20 cellular contexts compared by ENCODE assay signal in genomic region chr2:42167458-42167857, GRCh38. TPM values are rescaled to one million over a fixed set of nuclear protein-coding genes. Genes with fewer than 3 reads are reported as not detected.
DNase-seq lines count a peak whose midpoint lies in the region; ATAC-seq and TF ChIP-seq lines count a peak whose summit lies in the region.
"Had no signal": no experiment of that assay in that cellular context is flagged by ENCODE, and none has a peak within 500 bp of the region (broad histone marks: within the 10 kb centered on the region; RNA-seq: fewer than 3 reads in every experiment).

No MANE protein-coding gene starts in this region.

- H3K27ac ChIP-seq in mammary epithelial cell (ENCODE audit: insufficient read depth, low read depth, low read length) = no peak overlapping the region
- no peak overlapping the region for H3K27ac ChIP-seq in PC-3 (ENCODE audit: low read length)
- H3K27ac ChIP-seq in smooth muscle cell (ENCODE audit: low read depth) = no peak overlapping the region
- H3K27ac ChIP-seq: C4-2B had no signal

- H4K20me1 ChIP-seq in mammary epithelial cell (ENCODE audit: insufficient read depth, low read length) (no peaks in the 10 kb centered on the region), PC-3 (ENCODE audit: low read length) (peaks cover 6% of the 10 kb centered on the region; the same call in 1 of the 2 replicates), smooth muscle cell (ENCODE audit: low read depth) (peaks cover 22% of the 10 kb centered on the region)

- H3K9ac ChIP-seq in mammary epithelial cell (ENCODE audit: insufficient read depth, low read length) (no peak overlapping the region), PC-3 (ENCODE audit: low read length) (no peak overlapping the region), smooth muscle cell (ENCODE audit: low read depth) (no peak overlapping the region)

- no peaks in the 10 kb centered on the region for H3K36me3 Mint-ChIP-seq in MCF 10A (ENCODE audit: insufficient read depth, unreplicated experiment)

- H3K4me2 ChIP-seq in mammary epithelial cell (ENCODE audit: insufficient read depth, low read depth, low read length) (no peak overlapping the region), PC-3 (ENCODE audit: low read length) (no peak overlapping the region), smooth muscle cell (no peak overlapping the region)

- POLR2A ChIA-PET in MCF 10A (lab: Yijun Ruan, JAX) = interaction anchor here (0.6 to 1.1 kb wide), 4 partner anchors 10 to 308 kb away, joined by 3 read pairs; no protein-coding TSS in a partner anchor
- POLR2A ChIA-PET in PC-3 (lab: Charles Lee; ENCODE audit: unreplicated experiment) = no interaction called here

- no peak for ATAC-seq in PC-3
- no peak for ATAC-seq in GM19324 (IDR thresholded peaks at IDR 0.05; ENCODE audit: low FRiP score, unreplicated experiment)
- ATAC-seq: heart right ventricle had no signal

- in situ Hi-C loops in mammary epithelial cell (cut with MboI; ENCODE audit: low sequenced_read_pairs in 2 of 2) = no loop called here

- H3K36me3 ChIP-seq in mammary epithelial cell (ENCODE audit: insufficient read depth, low read length) (no peaks in the 10 kb centered on the region), PC-3 (ENCODE audit: low read depth, low read length) (no peaks in the 10 kb centered on the region), smooth muscle cell (ENCODE audit: low read depth) (no peaks in the 10 kb centered on the region)
- H3K36me3 ChIP-seq: heart right ventricle had no signal

- H3K4me3 Mint-ChIP-seq in MCF 10A (ENCODE audit: unreplicated experiment) = no peak overlapping the region
- H3K4me3 Mint-ChIP-seq: activated CD4-positive, alpha-beta memory T cell treated with anti-CD3 and anti-CD28 coated beads, Interleukin-2, amount 10 ng/mL, durations not matched to agents 7 days and 5 days had no signal

- H3K79me2 ChIP-seq in mammary epithelial cell (ENCODE audit: insufficient read depth, low read length) = peaks cover 31% of the 10 kb centered on the region
- H3K79me2 ChIP-seq in PC-3 (ENCODE audit: low read length) = peaks cover 31% of the 10 kb centered on the region
- peaks cover 27% of the 10 kb centered on the region for H3K79me2 ChIP-seq in smooth muscle cell (ENCODE audit: low read depth)

- TF ChIP-seq CTCF in mammary epithelial cell (conservative IDR thresholded peaks at IDR 0.05 in 1 of 2, IDR thresholded peaks at IDR 0.05 in 1 of 2; ENCODE audit: extremely low read depth in 1 of 2, insufficient read depth in 1 of 2, low read depth in 1 of 2, low read length in 2 of 2) (no peak), MCF 10A (IDR thresholded peaks at IDR 0.05; ENCODE audit: unreplicated experiment) (no peak), PC-3 (conservative IDR thresholded peaks at IDR 0.05; ENCODE audit: low read depth, low read length) (no peak), fibroblast of pulmonary artery (IDR thresholded peaks at IDR 0.05; ENCODE audit: low read length, missing control alignments) (no peak), smooth muscle cell (IDR thresholded peaks at IDR 0.05; ENCODE audit: borderline replicate concordance, insufficient read depth, poor library complexity, severe bottlenecking) (no peak)

- no peaks in the 10 kb centered on the region for H3K27me3 ChIP-seq in mammary epithelial cell (ENCODE audit: insufficient read depth, low read length)
- no peaks in the 10 kb centered on the region for H3K27me3 ChIP-seq in PC-3 (ENCODE audit: low read length)
- H3K27me3 ChIP-seq in smooth muscle cell (ENCODE audit: low read depth) = no peaks in the 10 kb centered on the region
- H3K27me3 ChIP-seq: heart right ventricle had no signal

- no peak overlapping the region for H3K27ac Mint-ChIP-seq in MCF 10A (ENCODE audit: low read depth, unreplicated experiment)
- H3K27ac Mint-ChIP-seq: activated CD4-positive, alpha-beta memory T cell treated with anti-CD3 and anti-CD28 coated beads, Interleukin-2, amount 10 ng/mL, durations not matched to agents 7 days and 5 days had no signal

- peaks cover 32% of the 10 kb centered on the region for H3K27me3 Mint-ChIP-seq in MCF 10A (ENCODE audit: insufficient read depth, unreplicated experiment)

- H3K4me3 ChIP-seq in mammary epithelial cell (replicated peaks in 1 of 3; ENCODE audit: insufficient read depth in 1 of 3, low read depth in 2 of 3, low read length in 3 of 3) (no peak overlapping the region), PC-3 (ENCODE audit: low read length) (no peak overlapping the region), fibroblast of pulmonary artery (replicated peaks; ENCODE audit: low read depth, low read length) (no peak overlapping the region), smooth muscle cell (no peak overlapping the region)
- H3K4me3 ChIP-seq: heart right ventricle had no signal

- no peaks in the 10 kb centered on the region for H3F3A ChIP-seq in PC-3 (ENCODE audit: low read length, unreplicated experiment)
- H3F3A ChIP-seq in smooth muscle cell (ENCODE audit: low read depth) = peaks cover 10% of the 10 kb centered on the region

- H3K9me3 Mint-ChIP-seq in MCF 10A (ENCODE audit: unreplicated experiment) = no peaks in the 10 kb centered on the region
- H3K9me3 Mint-ChIP-seq: activated CD4-positive, alpha-beta memory T cell treated with anti-CD3 and anti-CD28 coated beads, Interleukin-2, amount 10 ng/mL, durations not matched to agents 7 days and 5 days had no signal

- H3K4me1 Mint-ChIP-seq in MCF 10A (ENCODE audit: insufficient read depth, unreplicated experiment) = no peaks in the 10 kb centered on the region

- DNase-seq in mammary epithelial cell (no peak), MCF 10A (ENCODE audit: unreplicated experiment) (no peak), PC-3 (no peak), fibroblast of pulmonary artery (ENCODE audit: low read depth) (peak; percentile 14), smooth muscle cell (lab: John Stamatoyannopoulos, UW; ENCODE audit: unreplicated experiment) (no peak), T-helper 2 cell (no peak)
- DNase-seq in stimulated activated naive CD4-positive, alpha-beta T cell (lab: John Stamatoyannopoulos, UW) = no peak
- DNase-seq: activated CD4-positive, alpha-beta memory T cell treated with anti-CD3 and anti-CD28 coated beads, Interleukin-2, amount 10 ng/mL, durations not matched to agents 7 days and 5 days; activated CD4-positive, CD25-positive, alpha-beta regulatory T cell; activated naive CD4-positive, alpha-beta T cell; activated T-cell treated with anti-CD3 and anti-CD28 coated beads, Interleukin-2, amount 50 U/mL, for 1 hour; aorta; DMS53; heart right ventricle; NCI-H1417; stimulated activated CD4-positive, alpha-beta T cell treated with anti-CD3 and anti-CD28 coated beads, Interleukin-12 subunit alpha, Interleukin-12 subunit beta, amount 100 ng/mL, for 4 hours; substantia nigra; T-helper 9 cell had no signal

- H3K4me1 ChIP-seq in mammary epithelial cell (ENCODE audit: insufficient read depth, low read length) = peaks cover 22% of the 10 kb centered on the region
- peaks cover 25% of the 10 kb centered on the region for H3K4me1 ChIP-seq in PC-3 (ENCODE audit: insufficient read depth, low read length)
- H3K4me1 ChIP-seq in smooth muscle cell (ENCODE audit: low read depth) = peaks cover 22% of the 10 kb centered on the region

- intact Hi-C loops in mammary epithelial cell (cut with micrococcal nuclease) = no loop called here
- intact Hi-C loops in MCF 10A (cut with micrococcal nuclease) = no loop called here
- intact Hi-C loops in PC-3 (cut with micrococcal nuclease) = no loop called here

- BruUV-seq in mammary epithelial cell (replicated peaks; lab: Mats Ljungman, UMichigan) = no TSS peak
- no TSS peak for BruUV-seq in MCF 10A (replicated peaks; lab: Mats Ljungman, UMichigan)
- no TSS peak for BruUV-seq in PC-3 (replicated peaks; lab: Mats Ljungman, UMichigan)

- CTCF ChIA-PET in mammary epithelial cell (lab: Charles Lee; ENCODE audit: low non-redundant PET) = no interaction called here
- CTCF ChIA-PET in MCF 10A (lab: Yijun Ruan, JAX) = interaction anchor here (0.5 to 1.8 kb wide), 4 partner anchors 71 to 1886 kb away, joined by 3 to 6 read pairs (median 4); no protein-coding TSS in a partner anchor
- CTCF ChIA-PET in PC-3 (lab: Charles Lee) = interaction anchor here (0.5 to 1.2 kb wide), 2 partner anchors 161 to 845 kb away, joined by 4 to 7 read pairs; no protein-coding TSS in a partner anchor

- WGBS in mammary epithelial cell (ENCODE audit: low coverage, missing lambda C conversion rate) = 7% methylated on average over 2 of the region's 2 CpGs
- WGBS in smooth muscle cell (ENCODE audit: low lambda C conversion rate) = 83% methylated on average over 2 of the region's 2 CpGs

- H3K9me3 ChIP-seq in mammary epithelial cell (replicated peaks; ENCODE audit: insufficient read depth, low read length) = no peaks in the 10 kb centered on the region
- H3K9me3 ChIP-seq in PC-3 (ENCODE audit: low read length) = no peaks in the 10 kb centered on the region
- H3K9me3 ChIP-seq in smooth muscle cell (replicated peaks; ENCODE audit: low read depth) = no peaks in the 10 kb centered on the region
- H3K9me3 ChIP-seq: heart right ventricle had no signal

- no peaks in the 10 kb centered on the region for H3K9me2 ChIP-seq in PC-3 (replicated peaks; ENCODE audit: low read length)

- dilution Hi-C loops in mammary epithelial cell (cut with HindIII; ENCODE audit: low sequenced_read_pairs) = no loop called here

- H2AFZ ChIP-seq in mammary epithelial cell (ENCODE audit: low read depth, low read length) (peak overlapping the region; percentile 22), PC-3 (ENCODE audit: low read length) (peak overlapping the region; percentile 9; the same call in 1 of the 2 replicates), smooth muscle cell (ENCODE audit: low read depth) (peak overlapping the region; percentile 64)

RNA-seq across cellular contexts. Expression of gene EML4, which starts 1.7 kb away (rescaled TPM):
- 10 to 100 TPM; 32.0 to 32.2 TPM for total RNA-seq in mammary epithelial cell
- 19.9 TPM for polyA plus RNA-seq in mammary epithelial cell
- 35.2 TPM for polyA minus RNA-seq in mammary epithelial cell
- 31.2 and 34.5 TPM in 2 replicates for total RNA-seq in MCF 10A (2022)
- total RNA-seq in PC-3 (2014; rRNA removed) = 38.1 and 38.3 TPM in 2 replicates
- total RNA-seq in smooth muscle cell = 46.2 and 55.9 TPM in 2 replicates
- 33.6 and 39.9 TPM in 2 replicates for polyA plus RNA-seq in smooth muscle cell

Comparison
In these comparisons a context has a peak if more than half of its experiments do, and no peak if none do; other contexts are left out.
1. H2AFZ ChIP-seq: peak in every context shown above with its lines; median percentile 64 in smooth muscle cell; 22 in mammary epithelial cell; 9 in PC-3.